Comparison of ENCODE assay signal across 2 cellular contexts in genomic region chr14:61288228-61288627, GRCh38.
TF ChIP-seq lines count a peak whose summit lies in the region.

No MANE protein-coding gene starts in this region.

TF ChIP-seq in GM12878, 131 proteins besides CTCF, POLR2A, EP300 and RAD21 (continued from another document):
- TF ChIP-seq CHD4 (IDR thresholded peaks at IDR 0.05) = no peak
- no peak for TF ChIP-seq PAX8 (IDR thresholded peaks at IDR 0.05)
- TF ChIP-seq FOXK2 (IDR thresholded peaks at IDR 0.05) = no peak
- TF ChIP-seq RELA (IDR thresholded peaks at IDR 0.05; ENCODE audit: borderline replicate concordance, partially characterized antibody) = no peak
- no peak for TF ChIP-seq HDAC6 (IDR thresholded peaks at IDR 0.05; ENCODE audit: unreplicated experiment)
- no peak for TF ChIP-seq ASH2L (IDR thresholded peaks at IDR 0.05; ENCODE audit: borderline replicate concordance, low read depth)
- no peak for TF ChIP-seq SMARCA5 (IDR thresholded peaks at IDR 0.05)
- TF ChIP-seq IRF4 (IDR thresholded peaks at IDR 0.05; ENCODE audit: low read depth, low read length) = no peak
- TF ChIP-seq ZNF622 (IDR thresholded peaks at IDR 0.05) = no peak
- no peak for TF ChIP-seq FOXM1 (IDR thresholded peaks at IDR 0.05; ENCODE audit: low read depth, low read length)
- no peak for TF ChIP-seq NR2C2 (IDR thresholded peaks at IDR 0.05; ENCODE audit: borderline replicate concordance, control insufficient read depth, insufficient read length, low read depth)
- TF ChIP-seq, protein P1, sequence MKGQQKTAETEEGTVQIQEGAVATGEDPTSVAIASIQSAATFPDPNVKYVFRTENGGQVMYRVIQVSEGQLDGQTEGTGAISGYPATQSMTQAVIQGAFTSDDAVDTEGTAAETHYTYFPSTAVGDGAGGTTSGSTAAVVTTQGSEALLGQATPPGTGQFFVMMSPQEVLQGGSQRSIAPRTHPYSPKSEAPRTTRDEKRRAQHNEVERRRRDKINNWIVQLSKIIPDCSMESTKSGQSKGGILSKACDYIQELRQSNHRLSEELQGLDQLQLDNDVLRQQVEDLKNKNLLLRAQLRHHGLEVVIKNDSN (IDR thresholded peaks at IDR 0.05; ENCODE audit: borderline replicate concordance, extremely low read length, insufficient read depth, low read depth, low read length) = no peak
- no peak for TF ChIP-seq NR2F1 (conservative IDR thresholded peaks at IDR 0.05)

TF ChIP-seq in liver, 16 proteins besides CTCF, POLR2A, EP300 and RAD21 (continued from another document):
- TF ChIP-seq HNF4A (conservative IDR thresholded peaks at IDR 0.05) (peak in 1 of 2 donors; percentile 17), EGR1 (IDR thresholded peaks at IDR 0.05; ENCODE audit: low read depth in 2 of 2) (no peak), NR2F2 (IDR thresholded peaks at IDR 0.05) (no peak), SP1 (IDR thresholded peaks at IDR 0.05) (peak; percentile 50)
